Comparison of ENCODE assay signal across 13 cellular contexts in the genomic region with DNA sequence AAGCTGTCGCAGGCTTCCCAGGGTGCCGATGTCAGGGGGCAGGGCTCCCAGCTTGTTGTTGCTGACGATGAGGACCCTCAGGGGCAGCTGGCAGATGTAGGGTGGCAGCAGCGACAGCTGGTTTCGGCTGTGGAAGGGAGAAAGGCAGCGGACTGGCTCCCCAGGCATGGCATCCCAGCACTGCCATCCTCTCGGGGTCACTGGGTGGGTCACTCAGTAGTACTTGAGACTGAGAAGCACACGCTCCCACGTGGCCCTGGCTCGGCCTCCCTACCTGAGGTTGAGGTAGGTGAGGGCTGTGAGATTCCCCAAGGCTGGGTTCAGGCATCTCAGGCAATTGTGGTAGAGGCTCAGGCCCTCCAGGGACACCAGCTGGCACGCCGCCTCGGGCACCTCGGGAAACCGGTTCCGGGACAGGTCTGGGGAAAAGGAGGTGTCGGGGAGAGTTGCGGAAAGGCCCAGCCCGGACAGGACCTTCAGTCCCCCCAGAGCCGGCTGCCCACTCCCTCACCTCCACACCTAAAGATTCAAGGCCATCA. TPM values are rescaled to one million over a fixed set of nuclear protein-coding genes. Genes with fewer than 3 reads are reported as not detected.
A peak's percentile ranks its signal among the peaks of the same experiment; 100 is the strongest.
DNase-seq lines count a peak whose midpoint lies in the region; ATAC-seq lines count a peak whose summit lies in the region.
"Had no signal": no experiment of that assay in that cellular context is flagged by ENCODE, and none has a peak within 500 bp of the region (broad histone marks: within the 10 kb centered on the region; RNA-seq: fewer than 3 reads in every experiment).

No MANE protein-coding gene starts in this region.

- no peak for ATAC-seq in activated CD8-positive, alpha-beta memory T cell treated with anti-CD3 and anti-CD28 coated beads, Interleukin-2, amount 10 ng/mL, durations not matched to agents 7 days and 5 days
- no peak for ATAC-seq in left lobe of liver
- no peak for ATAC-seq in stimulated activated memory B cell treated with anti-CD40 and anti-IgM and Interleukin-4, amounts not matched to agents 10 μg/mL and 1 μg/mL and 100 μg/mL, for 72 hours

- H3K27me3 Mint-ChIP-seq in activated CD8-positive, alpha-beta memory T cell treated with anti-CD3 and anti-CD28 coated beads, Interleukin-2, amount 10 ng/mL, durations not matched to agents 7 days and 5 days = no peaks in the 10 kb centered on the region
- no peaks in the 10 kb centered on the region for H3K27me3 Mint-ChIP-seq in activated CD4-positive, alpha-beta memory T cell treated with anti-CD3 and anti-CD28 coated beads, Interleukin-2, amount 10 ng/mL, durations not matched to agents 7 days and 5 days
- H3K27me3 Mint-ChIP-seq in stimulated activated memory B cell treated with anti-CD40 and anti-IgM and Interleukin-4, amounts not matched to agents 10 μg/mL and 1 μg/mL and 100 μg/mL, for 72 hours = no peaks in the 10 kb centered on the region

- H3K36me3 Mint-ChIP-seq in activated CD8-positive, alpha-beta memory T cell treated with anti-CD3 and anti-CD28 coated beads, Interleukin-2, amount 10 ng/mL, durations not matched to agents 7 days and 5 days = peaks cover 11% of the 10 kb centered on the region
- H3K36me3 Mint-ChIP-seq in activated CD4-positive, alpha-beta memory T cell treated with anti-CD3 and anti-CD28 coated beads, Interleukin-2, amount 10 ng/mL, durations not matched to agents 7 days and 5 days (ENCODE audit: low read depth) = peaks cover 46% of the 10 kb centered on the region
- H3K36me3 Mint-ChIP-seq in stimulated activated memory B cell treated with anti-CD40 and anti-IgM and Interleukin-4, amounts not matched to agents 10 μg/mL and 1 μg/mL and 100 μg/mL, for 72 hours = peaks cover 8% of the 10 kb centered on the region

- no peaks in the 10 kb centered on the region for H3K9me3 Mint-ChIP-seq in activated CD8-positive, alpha-beta memory T cell treated with anti-CD3 and anti-CD28 coated beads, Interleukin-2, amount 10 ng/mL, durations not matched to agents 7 days and 5 days (ENCODE audit: low read depth)
- H3K9me3 Mint-ChIP-seq in activated CD4-positive, alpha-beta memory T cell treated with anti-CD3 and anti-CD28 coated beads, Interleukin-2, amount 10 ng/mL, durations not matched to agents 7 days and 5 days = no peaks in the 10 kb centered on the region
- no peaks in the 10 kb centered on the region for H3K9me3 Mint-ChIP-seq in stimulated activated memory B cell treated with anti-CD40 and anti-IgM and Interleukin-4, amounts not matched to agents 10 μg/mL and 1 μg/mL and 100 μg/mL, for 72 hours

- no peak for DNase-seq in activated CD8-positive, alpha-beta memory T cell treated with anti-CD3 and anti-CD28 coated beads, Interleukin-2, amount 10 ng/mL, durations not matched to agents 7 days and 5 days
- DNase-seq in activated CD8-positive, alpha-beta memory T cell treated with anti-CD3 and anti-CD28 coated beads for 24 hours = no peak
- DNase-seq in activated CD4-positive, alpha-beta memory T cell treated with anti-CD3 and anti-CD28 coated beads, Interleukin-2, amount 10 ng/mL, durations not matched to agents 7 days and 5 days = no peak
- DNase-seq in left lobe of liver (ENCODE audit: low spot score) (peak; percentile 46), NCI-H2171 (lab: John Stamatoyannopoulos, UW) (no peak), GM19240 (ENCODE audit: insufficient read length, low spot score) (no peak), HuH-7.5 (ENCODE audit: low spot score) (no peak)
- DNase-seq: NCI-H446, SK-N-SH had no signal

- CTCF ChIA-PET in activated CD8-positive, alpha-beta memory T cell treated with anti-CD3 and anti-CD28 coated beads, Interleukin-2, amount 10 ng/mL, durations not matched to agents 7 days and 5 days (lab: Charles Lee) = interaction anchor here (0.7 to 11.9 kb wide), 4 partner anchors 9 to 18 kb away, joined by 3 to 154 read pairs (median 6); no protein-coding TSS in a partner anchor
- CTCF ChIA-PET in activated CD4-positive, alpha-beta memory T cell treated with anti-CD3 and anti-CD28 coated beads, Interleukin-2, amount 10 ng/mL, durations not matched to agents 7 days and 5 days (lab: Charles Lee) = interaction anchor here (0.9 kb wide), 1 partner anchor 23 kb away, joined by 3 read pairs; no protein-coding TSS in a partner anchor

- peaks cover 21% of the 10 kb centered on the region for H3K4me1 Mint-ChIP-seq in activated CD8-positive, alpha-beta memory T cell treated with anti-CD3 and anti-CD28 coated beads, Interleukin-2, amount 10 ng/mL, durations not matched to agents 7 days and 5 days
- peaks cover 24% of the 10 kb centered on the region for H3K4me1 Mint-ChIP-seq in activated CD4-positive, alpha-beta memory T cell treated with anti-CD3 and anti-CD28 coated beads, Interleukin-2, amount 10 ng/mL, durations not matched to agents 7 days and 5 days
- peaks cover 24% of the 10 kb centered on the region for H3K4me1 Mint-ChIP-seq in stimulated activated memory B cell treated with anti-CD40 and anti-IgM and Interleukin-4, amounts not matched to agents 10 μg/mL and 1 μg/mL and 100 μg/mL, for 72 hours

- H3K27ac Mint-ChIP-seq in activated CD8-positive, alpha-beta memory T cell treated with anti-CD3 and anti-CD28 coated beads, Interleukin-2, amount 10 ng/mL, durations not matched to agents 7 days and 5 days = peak overlapping the region; percentile 47
- peak overlapping the region; percentile 97 for H3K27ac Mint-ChIP-seq in activated CD4-positive, alpha-beta memory T cell treated with anti-CD3 and anti-CD28 coated beads, Interleukin-2, amount 10 ng/mL, durations not matched to agents 7 days and 5 days
- H3K27ac Mint-ChIP-seq in stimulated activated memory B cell treated with anti-CD40 and anti-IgM and Interleukin-4, amounts not matched to agents 10 μg/mL and 1 μg/mL and 100 μg/mL, for 72 hours = peak overlapping the region; percentile 92

- POLR2A ChIA-PET in activated CD4-positive, alpha-beta memory T cell treated with anti-CD3 and anti-CD28 coated beads, Interleukin-2, amount 10 ng/mL, durations not matched to agents 7 days and 5 days (lab: Charles Lee) = interaction anchor here (0.9 to 6.8 kb wide), 7 partner anchors 10 to 103 kb away, joined by 3 to 89 read pairs (median 4); a partner anchor contains a TSS

- H3K4me3 Mint-ChIP-seq in activated CD8-positive, alpha-beta memory T cell treated with anti-CD3 and anti-CD28 coated beads, Interleukin-2, amount 10 ng/mL, durations not matched to agents 7 days and 5 days = peak overlapping the region; percentile 21
- H3K4me3 Mint-ChIP-seq in activated CD4-positive, alpha-beta memory T cell treated with anti-CD3 and anti-CD28 coated beads, Interleukin-2, amount 10 ng/mL, durations not matched to agents 7 days and 5 days = peak overlapping the region; percentile 95
- H3K4me3 Mint-ChIP-seq in stimulated activated memory B cell treated with anti-CD40 and anti-IgM and Interleukin-4, amounts not matched to agents 10 μg/mL and 1 μg/mL and 100 μg/mL, for 72 hours = peak overlapping the region; percentile 22

RNA-seq across cellular contexts. Expression of a gene that starts 3.8 kb away (rescaled TPM):
- 100 to 1,000 TPM; 155 to 178 TPM for total RNA-seq in activated CD8-positive, alpha-beta memory T cell treated with anti-CD3 and anti-CD28 coated beads, Interleukin-2, amount 10 ng/mL, durations not matched to agents 7 days and 5 days
- total RNA-seq in activated CD4-positive, alpha-beta memory T cell treated with anti-CD3 and anti-CD28 coated beads, Interleukin-2, amount 10 ng/mL, durations not matched to agents 7 days and 5 days = 100 to 1,000 TPM; 199 to 204 TPM
- total RNA-seq in left lobe of liver = 31.6 TPM

RNA-seq across cellular contexts. Expression of a gene that starts 4.0 kb away (rescaled TPM):
- total RNA-seq in activated CD8-positive, alpha-beta memory T cell treated with anti-CD3 and anti-CD28 coated beads, Interleukin-2, amount 10 ng/mL, durations not matched to agents 7 days and 5 days = 1 to 10 TPM in 1 of 2 experiments, under 1 TPM in 1; 0.80 to 1.3 TPM
- 1 to 10 TPM; 1.8 to 2.7 TPM for total RNA-seq in activated CD4-positive, alpha-beta memory T cell treated with anti-CD3 and anti-CD28 coated beads, Interleukin-2, amount 10 ng/mL, durations not matched to agents 7 days and 5 days
- total RNA-seq in left lobe of liver = 1.0 TPM

RNA-seq across cellular contexts. Expression of a gene that starts 8.4 kb away (rescaled TPM):
- total RNA-seq in activated CD8-positive, alpha-beta memory T cell treated with anti-CD3 and anti-CD28 coated beads, Interleukin-2, amount 10 ng/mL, durations not matched to agents 7 days and 5 days = 10 to 100 TPM; 18.2 to 26.3 TPM
- 10 to 100 TPM; 29.1 to 30.0 TPM for total RNA-seq in activated CD4-positive, alpha-beta memory T cell treated with anti-CD3 and anti-CD28 coated beads, Interleukin-2, amount 10 ng/mL, durations not matched to agents 7 days and 5 days
- total RNA-seq in left lobe of liver = 0.86 TPM
- total RNA-seq: bronchial epithelial cell, kidney epithelial cell, renal cortical epithelial cell had no signal

RNA-seq across cellular contexts. Expression of a gene that starts 20.1 kb away (rescaled TPM):
- 10 to 100 TPM in 1 of 2 experiments, 1 to 10 TPM in 1; 9.2 to 11.6 TPM for total RNA-seq in activated CD8-positive, alpha-beta memory T cell treated with anti-CD3 and anti-CD28 coated beads, Interleukin-2, amount 10 ng/mL, durations not matched to agents 7 days and 5 days
- 10 to 100 TPM; 16.0 to 18.7 TPM for total RNA-seq in activated CD4-positive, alpha-beta memory T cell treated with anti-CD3 and anti-CD28 coated beads, Interleukin-2, amount 10 ng/mL, durations not matched to agents 7 days and 5 days
- total RNA-seq in left lobe of liver = 71.8 TPM

RNA-seq across cellular contexts. Expression of a gene that starts 30.2 kb away (rescaled TPM):
- 10 to 100 TPM; 22.2 to 28.8 TPM for total RNA-seq in activated CD8-positive, alpha-beta memory T cell treated with anti-CD3 and anti-CD28 coated beads, Interleukin-2, amount 10 ng/mL, durations not matched to agents 7 days and 5 days
- total RNA-seq in activated CD4-positive, alpha-beta memory T cell treated with anti-CD3 and anti-CD28 coated beads, Interleukin-2, amount 10 ng/mL, durations not matched to agents 7 days and 5 days = 10 to 100 TPM; 47.2 to 53.3 TPM
- 20.3 TPM for total RNA-seq in left lobe of liver

Comparison
In these comparisons a context has a peak if more than half of its experiments do, and no peak if none do; other contexts are left out.
1. H3K27ac Mint-ChIP-seq: peak in every context shown above with its lines; median percentile 97 in activated CD4-positive, alpha-beta memory T cell treated with anti-CD3 and anti-CD28 coated beads, Interleukin-2, amount 10 ng/mL, durations not matched to agents 7 days and 5 days; 92 in stimulated activated memory B cell treated with anti-CD40 and anti-IgM and Interleukin-4, amounts not matched to agents 10 μg/mL and 1 μg/mL and 100 μg/mL, for 72 hours; 47 in activated CD8-positive, alpha-beta memory T cell treated with anti-CD3 and anti-CD28 coated beads, Interleukin-2, amount 10 ng/mL, durations not matched to agents 7 days and 5 days.
2. H3K4me3 Mint-ChIP-seq: peak in every context shown above with its lines; median percentile 95 in activated CD4-positive, alpha-beta memory T cell treated with anti-CD3 and anti-CD28 coated beads, Interleukin-2, amount 10 ng/mL, durations not matched to agents 7 days and 5 days; 22 in stimulated activated memory B cell treated with anti-CD40 and anti-IgM and Interleukin-4, amounts not matched to agents 10 μg/mL and 1 μg/mL and 100 μg/mL, for 72 hours; 21 in activated CD8-positive, alpha-beta memory T cell treated with anti-CD3 and anti-CD28 coated beads, Interleukin-2, amount 10 ng/mL, durations not matched to agents 7 days and 5 days.
3. RNA of a gene that starts 8.4 kb away (total RNA-seq): 29.1 to 30.0 TPM in activated CD4-positive, alpha-beta memory T cell treated with anti-CD3 and anti-CD28 coated beads, Interleukin-2, amount 10 ng/mL, durations not matched to agents 7 days and 5 days and 18.2 to 26.3 TPM in activated CD8-positive, alpha-beta memory T cell treated with anti-CD3 and anti-CD28 coated beads, Interleukin-2, amount 10 ng/mL, durations not matched to agents 7 days and 5 days; 0.86 TPM in left lobe of liver (single experiment); every median in the first group is over 10 times any median in the second.